In the genomic region with DNA sequence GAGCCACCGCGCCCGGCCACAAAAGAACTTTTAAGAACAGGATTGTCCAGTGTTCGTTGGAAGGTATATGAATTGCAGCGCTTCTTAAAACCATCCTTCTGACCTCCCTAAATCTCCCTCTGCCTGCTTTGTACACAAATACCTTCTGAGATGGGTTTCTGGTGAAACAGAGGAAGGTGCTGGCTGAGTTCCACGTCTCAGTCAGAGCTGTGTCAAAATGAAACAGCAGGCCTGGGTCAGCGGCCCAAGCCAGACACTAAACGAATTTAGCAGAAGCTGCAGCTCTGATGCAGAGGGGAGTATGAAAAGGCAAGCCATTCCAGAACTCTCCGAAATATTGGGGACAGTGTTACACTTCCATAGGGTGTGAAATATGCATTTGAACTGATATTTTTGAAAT, we compare ENCODE assay signal across 11 cellular contexts. TPM values are rescaled to one million over a fixed set of nuclear protein-coding genes. Genes with fewer than 3 reads are reported as not detected.
DNase-seq lines count a peak whose midpoint lies in the region; ATAC-seq and TF ChIP-seq lines count a peak whose summit lies in the region.
"Had no signal": no experiment of that assay in that cellular context is flagged by ENCODE, and none has a peak within 500 bp of the region (broad histone marks: within the 10 kb centered on the region; RNA-seq: fewer than 3 reads in every experiment).

No MANE protein-coding gene starts in this region.

- peaks cover 7 to 11% of the 10 kb centered on the region in 2 donors for H3K4me1 ChIP-seq in esophagus (ENCODE audit: control insufficient read depth in 2 of 2, insufficient read depth in 2 of 2, low read length in 1 of 2)

- peak overlapping the region; percentile 19 to 67 for H3K27ac ChIP-seq in esophagus (ENCODE audit: low read depth in 2 of 2, low read length in 1 of 2)

- POLR2A ChIA-PET in GM10248 (lab: Yijun Ruan, JAX): interaction anchor here (1.3 kb wide), 1 partner anchor 21 kb away, joined by 3 read pairs; no protein-coding TSS in a partner anchor

- DNase-seq in GM10248 (ENCODE audit: extremely low spot score): peak; percentile 83
- DNase-seq in NCI-H187 treated with DMSO at 0.1 percent for 48 hours (lab: John Stamatoyannopoulos, UW): no peak
- DNase-seq: activated naive CD4-positive, alpha-beta T cell; endodermal cell; H9 had no signal

- H3K27me3 ChIP-seq in esophagus (ENCODE audit: control insufficient read depth in 1 of 2, insufficient read depth in 2 of 2, low read length in 2 of 2): no peaks in the 10 kb centered on the region

- H3K4me3 ChIP-seq in esophagus (ENCODE audit: low read depth in 1 of 2, low read length in 2 of 2): no peak overlapping the region

- H3K36me3 ChIP-seq in esophagus (ENCODE audit: control insufficient read depth in 2 of 2, insufficient read depth in 2 of 2, low read length in 1 of 2): no peaks in the 10 kb centered on the region

- no peaks in the 10 kb centered on the region for H3K9me3 ChIP-seq in esophagus (ENCODE audit: control insufficient read depth in 2 of 2, insufficient read depth in 1 of 2, low read depth in 1 of 2, low read length in 1 of 2)

- peak; percentile 57 for ATAC-seq in GM19372 (IDR thresholded peaks at IDR 0.05; ENCODE audit: low read depth, unreplicated experiment)
- ATAC-seq in HG03095 (IDR thresholded peaks at IDR 0.05; ENCODE audit: unreplicated experiment): peak; percentile 75
- ATAC-seq in GM19328 (IDR thresholded peaks at IDR 0.05; ENCODE audit: unreplicated experiment): no peak
- ATAC-seq in HG03097 (IDR thresholded peaks at IDR 0.05; ENCODE audit: low FRiP score, unreplicated experiment): no peak
- no peak for ATAC-seq in GM18907 (IDR thresholded peaks at IDR 0.05; ENCODE audit: unreplicated experiment)

- 45 to 54% methylated on average over 9 of the region's 9 CpGs for whole genome bisulfite sequencing in esophagus, 2 donors

- TF ChIP-seq CTCF in GM10248 (IDR thresholded peaks at IDR 0.05; ENCODE audit: control extremely low read depth, extremely low read depth, low read depth, missing control alignments): no peak

- CTCF ChIA-PET in GM10248 (lab: Yijun Ruan, JAX): interaction anchor here (1.0 to 2.3 kb wide), 5 partner anchors 8 to 101 kb away, joined by 3 to 8 read pairs (median 4); no protein-coding TSS in a partner anchor

RNA-seq across cellular contexts. Expression of a gene that starts 37.8 kb away (rescaled TPM):
- polyA plus RNA-seq in esophagus: under 1 TPM; 0.01 to 0.02 TPM

RNA-seq across cellular contexts. Expression of a gene that starts 49.8 kb away (rescaled TPM):
- polyA plus RNA-seq in esophagus: 10 to 100 TPM; 16.9 to 26.9 TPM

Comparison
In these comparisons a context has a peak if more than half of its experiments do, and no peak if none do; other contexts are left out.
1. ATAC-seq: peak in GM19372 (single experiment) and HG03095 (single experiment); none in GM19328 (single experiment), HG03097 (single experiment) and GM18907 (single experiment).